8 cellular contexts compared by ENCODE assay signal in the genomic region with DNA sequence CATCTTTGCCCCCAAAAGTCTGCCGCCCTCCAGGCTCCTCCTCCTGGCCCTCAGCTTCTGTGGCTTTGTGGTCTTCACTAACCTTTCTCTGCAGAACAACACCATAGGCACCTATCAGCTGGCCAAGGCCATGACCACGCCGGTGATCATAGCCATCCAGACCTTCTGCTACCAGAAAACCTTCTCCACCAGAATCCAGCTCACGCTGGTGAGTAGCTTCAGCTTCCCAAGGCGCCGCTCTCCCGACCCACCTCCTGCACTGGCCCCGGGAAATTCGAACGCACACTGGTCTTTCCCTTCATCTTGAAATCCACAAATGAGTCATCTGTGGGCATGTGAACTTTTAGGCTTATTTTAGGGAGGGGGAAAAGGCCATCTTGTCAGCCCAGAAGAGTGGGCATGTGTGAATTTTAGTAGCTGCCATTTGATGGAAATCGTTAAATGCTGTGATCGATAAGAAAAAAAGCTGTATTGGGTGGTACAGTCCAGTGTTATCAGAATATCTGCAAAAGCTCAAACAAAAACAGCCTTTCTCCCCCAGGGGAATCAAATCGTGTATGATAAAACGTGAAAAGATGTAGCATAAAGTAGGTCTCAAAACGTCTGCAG. TPM values are rescaled to one million over a fixed set of nuclear protein-coding genes. Genes with fewer than 3 reads are reported as not detected.
DNase-seq lines count a peak whose midpoint lies in the region; ATAC-seq and TF ChIP-seq lines count a peak whose summit lies in the region.

No MANE protein-coding gene starts in this region.

- peak overlapping the region; percentile 72 for H3K27ac ChIP-seq in mesodermal cell (ENCODE audit: low read depth, low read length, severe bottlenecking)

- H3K9me3 Mint-ChIP-seq in activated CD8-positive, alpha-beta memory T cell treated with anti-CD3 and anti-CD28 coated beads, Interleukin-2, amount 10 ng/mL, durations not matched to agents 7 days and 5 days (ENCODE audit: low read depth), result no peaks in the 10 kb centered on the region
- no peaks in the 10 kb centered on the region for H3K9me3 Mint-ChIP-seq in stimulated activated memory B cell treated with anti-CD40 and anti-IgM and Interleukin-4, amounts not matched to agents 10 μg/mL and 1 μg/mL and 100 μg/mL, for 72 hours

- 7 to 14% methylated on average over 5 of the region's 15 CpGs for WGBS in mesodermal cell (ENCODE audit: insufficient coverage in 2 of 2), 2 experiments

- peaks cover 3% of the 10 kb centered on the region for H3K4me1 ChIP-seq in mesodermal cell (ENCODE audit: control insufficient read depth, insufficient read depth, low read length, poor library complexity, severe bottlenecking)

- peak overlapping the region; percentile 96 for H3K4me3 Mint-ChIP-seq in activated CD8-positive, alpha-beta memory T cell treated with anti-CD3 and anti-CD28 coated beads, Interleukin-2, amount 10 ng/mL, durations not matched to agents 7 days and 5 days
- peak overlapping the region; percentile 92 for H3K4me3 Mint-ChIP-seq in stimulated activated memory B cell treated with anti-CD40 and anti-IgM and Interleukin-4, amounts not matched to agents 10 μg/mL and 1 μg/mL and 100 μg/mL, for 72 hours

- DNase-seq in ACHN (peak; percentile 82), NCI-H446 treated with DMSO at 0.1 percent for 48 hours (lab: John Stamatoyannopoulos, UW) (peak; percentile 7), epithelial cell of esophagus (ENCODE audit: low read depth) (peak; percentile 77)
- peak; percentile 65 for DNase-seq in activated CD8-positive, alpha-beta memory T cell treated with anti-CD3 and anti-CD28 coated beads, Interleukin-2, amount 10 ng/mL, durations not matched to agents 7 days and 5 days

- H3K36me3 ChIP-seq in mesodermal cell (ENCODE audit: control insufficient read depth, insufficient read depth, low read length), result peaks cover 23% of the 10 kb centered on the region

- no peak for TF ChIP-seq CTCF in epithelial cell of esophagus (IDR thresholded peaks at IDR 0.05; ENCODE audit: insufficient read depth, low read depth, low read length, missing control alignments)

- peak overlapping the region; percentile 86 for H3K4me3 ChIP-seq in epithelial cell of esophagus (ENCODE audit: low read length)
- H3K4me3 ChIP-seq in mesodermal cell (ENCODE audit: extremely low read depth, insufficient read depth, low read length, poor library complexity, severe bottlenecking), result peak overlapping the region; percentile 68

- ATAC-seq in GM18517 (IDR thresholded peaks at IDR 0.05; ENCODE audit: unreplicated experiment) (peak; percentile 20), HG03060 (IDR thresholded peaks at IDR 0.05; ENCODE audit: low read depth, unreplicated experiment) (peak; percentile 9)
- peak; percentile 31 for ATAC-seq in activated CD8-positive, alpha-beta memory T cell treated with anti-CD3 and anti-CD28 coated beads, Interleukin-2, amount 10 ng/mL, durations not matched to agents 7 days and 5 days
- peak; percentile 70 for ATAC-seq in stimulated activated memory B cell treated with anti-CD40 and anti-IgM and Interleukin-4, amounts not matched to agents 10 μg/mL and 1 μg/mL and 100 μg/mL, for 72 hours

- in situ Hi-C loops in ACHN (cut with HindIII; ENCODE audit: low pct_ligation_motif_present, low pct_unique_long_range_greater_than_20kb, low sequenced_read_pairs), result no loop called here

- H3K27ac Mint-ChIP-seq in activated CD8-positive, alpha-beta memory T cell treated with anti-CD3 and anti-CD28 coated beads, Interleukin-2, amount 10 ng/mL, durations not matched to agents 7 days and 5 days, result peak overlapping the region; percentile 91
- peak overlapping the region; percentile 91 for H3K27ac Mint-ChIP-seq in stimulated activated memory B cell treated with anti-CD40 and anti-IgM and Interleukin-4, amounts not matched to agents 10 μg/mL and 1 μg/mL and 100 μg/mL, for 72 hours

- H3K9me3 ChIP-seq in mesodermal cell (ENCODE audit: control insufficient read depth, low read length), result no peaks in the 10 kb centered on the region

- H3K27me3 Mint-ChIP-seq in activated CD8-positive, alpha-beta memory T cell treated with anti-CD3 and anti-CD28 coated beads, Interleukin-2, amount 10 ng/mL, durations not matched to agents 7 days and 5 days, result no peaks in the 10 kb centered on the region
- H3K27me3 Mint-ChIP-seq in stimulated activated memory B cell treated with anti-CD40 and anti-IgM and Interleukin-4, amounts not matched to agents 10 μg/mL and 1 μg/mL and 100 μg/mL, for 72 hours, result no peaks in the 10 kb centered on the region

- H3K4me1 Mint-ChIP-seq in activated CD8-positive, alpha-beta memory T cell treated with anti-CD3 and anti-CD28 coated beads, Interleukin-2, amount 10 ng/mL, durations not matched to agents 7 days and 5 days, result peaks cover 36% of the 10 kb centered on the region
- H3K4me1 Mint-ChIP-seq in stimulated activated memory B cell treated with anti-CD40 and anti-IgM and Interleukin-4, amounts not matched to agents 10 μg/mL and 1 μg/mL and 100 μg/mL, for 72 hours, result peaks cover 36% of the 10 kb centered on the region

- peaks cover 22% of the 10 kb centered on the region for H3K36me3 Mint-ChIP-seq in activated CD8-positive, alpha-beta memory T cell treated with anti-CD3 and anti-CD28 coated beads, Interleukin-2, amount 10 ng/mL, durations not matched to agents 7 days and 5 days
- H3K36me3 Mint-ChIP-seq in stimulated activated memory B cell treated with anti-CD40 and anti-IgM and Interleukin-4, amounts not matched to agents 10 μg/mL and 1 μg/mL and 100 μg/mL, for 72 hours, result peaks cover 18% of the 10 kb centered on the region

- CTCF ChIA-PET in activated CD8-positive, alpha-beta memory T cell treated with anti-CD3 and anti-CD28 coated beads, Interleukin-2, amount 10 ng/mL, durations not matched to agents 7 days and 5 days (lab: Charles Lee), result interaction anchor here (0.8 to 3.8 kb wide), 7 partner anchors 12 to 1477 kb away, joined by 3 to 26 read pairs (median 4); a partner anchor contains a TSS

RNA-seq across cellular contexts. Expression of a gene that starts 0.7 kb away (rescaled TPM):
- total RNA-seq in activated CD8-positive, alpha-beta memory T cell treated with anti-CD3 and anti-CD28 coated beads, Interleukin-2, amount 10 ng/mL, durations not matched to agents 7 days and 5 days, result 10 to 100 TPM; 10.3 to 10.8 TPM
- polyA plus RNA-seq in mesodermal cell (2013, experiment 1 of 2), result 4.0 TPM
- polyA plus RNA-seq in mesodermal cell (2013, experiment 2 of 2), result 5.2 TPM

RNA-seq across cellular contexts. Expression of a gene that starts 59.9 kb away (rescaled TPM):
- 100 to 1,000 TPM; 127 to 141 TPM for total RNA-seq in activated CD8-positive, alpha-beta memory T cell treated with anti-CD3 and anti-CD28 coated beads, Interleukin-2, amount 10 ng/mL, durations not matched to agents 7 days and 5 days
- polyA plus RNA-seq in mesodermal cell (2013, experiment 1 of 2), result 78.3 TPM
- 97.4 TPM for polyA plus RNA-seq in mesodermal cell (2013, experiment 2 of 2)

Comparison
In these comparisons a context has a peak if more than half of its experiments do, and no peak if none do; other contexts are left out.
1. Peak in every context shown above with its lines: DNase-seq, ATAC-seq, H3K4me3 ChIP-seq and H3K27ac ChIP-seq.
2. DNase-seq: peak in every context shown above with its lines; median percentile 82 in ACHN; 77 in epithelial cell of esophagus; 65 in activated CD8-positive, alpha-beta memory T cell treated with anti-CD3 and anti-CD28 coated beads, Interleukin-2, amount 10 ng/mL, durations not matched to agents 7 days and 5 days; 7 in NCI-H446 treated with DMSO at 0.1 percent for 48 hours.
3. ATAC-seq: peak in every context shown above with its lines; median percentile 70 in stimulated activated memory B cell treated with anti-CD40 and anti-IgM and Interleukin-4, amounts not matched to agents 10 μg/mL and 1 μg/mL and 100 μg/mL, for 72 hours; 31 in activated CD8-positive, alpha-beta memory T cell treated with anti-CD3 and anti-CD28 coated beads, Interleukin-2, amount 10 ng/mL, durations not matched to agents 7 days and 5 days; 20 in GM18517; 9 in HG03060.